ENCODE assay signal across 8 cellular contexts in the genomic region with DNA sequence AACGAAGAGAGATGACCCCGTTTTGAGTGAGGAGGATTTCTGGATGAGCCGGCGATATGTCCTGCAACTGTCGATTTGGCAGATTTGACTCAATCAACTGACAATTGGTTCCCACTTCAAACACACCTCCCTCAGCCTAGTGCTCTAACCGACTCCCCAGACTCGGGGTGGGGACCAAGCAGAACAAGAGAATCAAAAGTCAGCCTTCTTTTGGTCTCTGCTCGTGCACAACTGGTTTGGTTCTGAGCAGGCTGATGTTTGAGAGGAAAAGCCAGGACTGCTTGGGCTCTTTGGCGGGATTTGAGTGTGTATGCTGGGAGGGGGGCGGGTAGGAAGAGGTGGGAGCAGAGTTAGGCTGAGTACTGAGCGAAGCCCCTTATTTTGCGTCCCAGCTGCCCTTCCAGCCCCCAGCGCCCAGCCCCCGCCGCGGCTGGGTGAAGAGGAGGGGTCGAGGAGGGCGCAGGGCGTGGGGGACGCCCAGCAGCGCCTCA.
DNase-seq lines count a peak whose midpoint lies in the region; ATAC-seq and TF ChIP-seq lines count a peak whose summit lies in the region.

No MANE protein-coding gene starts in this region.

- peak overlapping the region; percentile 79 for H3K4me3 Mint-ChIP-seq in activated CD4-positive, alpha-beta T cell treated with anti-CD3 and anti-CD28 coated beads, Interleukin-2, amount 10 ng/mL, durations not matched to agents 24 days and 14 days
- H3K4me3 Mint-ChIP-seq in glutamatergic neuron (ENCODE audit: unreplicated experiment), result peak overlapping the region; percentile 94

- no peak for TF ChIP-seq CTCF in glutamatergic neuron (IDR thresholded peaks at IDR 0.05; ENCODE audit: partially characterized antibody, unreplicated experiment)
- TF ChIP-seq CTCF in psoas muscle (IDR thresholded peaks at IDR 0.05), result no peak

- H3K27me3 ChIP-seq in psoas muscle (ENCODE audit: insufficient read depth in 3 of 3, low read length in 2 of 3), result peaks cover 0 to 26% (median 3%) of the 10 kb centered on the region in 3 donors

- 0 to 2% (median 1%) methylated on average over 19 to 21 of the region's 21 CpGs for WGBS in psoas muscle, 3 donors

- ATAC-seq in HG02938 (IDR thresholded peaks at IDR 0.05; ENCODE audit: unreplicated experiment) (peak; percentile 6), psoas muscle (peak in 2 of 4 donors; percentile 25 to 30), HG03571 (IDR thresholded peaks at IDR 0.05; ENCODE audit: unreplicated experiment) (no peak)

- peaks cover 10% of the 10 kb centered on the region for H3K4me1 Mint-ChIP-seq in activated CD4-positive, alpha-beta T cell treated with anti-CD3 and anti-CD28 coated beads, Interleukin-2, amount 10 ng/mL, durations not matched to agents 24 days and 14 days
- H3K4me1 Mint-ChIP-seq in glutamatergic neuron (ENCODE audit: low read depth, unreplicated experiment), result peaks cover 32% of the 10 kb centered on the region

- no peak for DNase-seq in activated CD4-positive, alpha-beta T cell treated with anti-CD3 and anti-CD28 coated beads, Interleukin-2, amount 10 ng/mL, durations not matched to agents 24 days and 14 days
- DNase-seq in activated CD4-positive, alpha-beta T cell treated with anti-CD3 and anti-CD28 coated beads, Interleukin-2, amount 50 U/mL, for 4 hours, result no peak
- DNase-seq in SW 1271 (lab: John Stamatoyannopoulos, UW) (peak; percentile 43 to 65), glutamatergic neuron (no peak), psoas muscle (no peak), dedifferentiated amniotic fluid mesenchymal stem cell (ENCODE audit: extremely low spot score) (no peak)

- H3K4me1 ChIP-seq in psoas muscle, result no peaks in the 10 kb centered on the region

- peaks cover 50% of the 10 kb centered on the region for H3K27me3 Mint-ChIP-seq in activated CD4-positive, alpha-beta T cell treated with anti-CD3 and anti-CD28 coated beads, Interleukin-2, amount 10 ng/mL, durations not matched to agents 24 days and 14 days
- H3K27me3 Mint-ChIP-seq in glutamatergic neuron (ENCODE audit: unreplicated experiment), result peaks cover 14% of the 10 kb centered on the region

- no peaks in the 10 kb centered on the region for H3K36me3 ChIP-seq in psoas muscle (ENCODE audit: insufficient read depth in 1 of 2, low read depth in 1 of 2)

- H3K27ac Mint-ChIP-seq in activated CD4-positive, alpha-beta T cell treated with anti-CD3 and anti-CD28 coated beads, Interleukin-2, amount 10 ng/mL, durations not matched to agents 24 days and 14 days, result no peak overlapping the region
- H3K27ac Mint-ChIP-seq in glutamatergic neuron (ENCODE audit: unreplicated experiment), result peak overlapping the region; percentile 96

- H3K27ac ChIP-seq in psoas muscle, result no peak overlapping the region

- intact Hi-C loops in activated CD4-positive, alpha-beta T cell treated with anti-CD3 and anti-CD28 coated beads, Interleukin-2, amount 10 ng/mL, durations not matched to agents 24 days and 14 days (cut with micrococcal nuclease), result no loop called here
- intact Hi-C loops in psoas muscle (cut with DNase I), result no loop called here

- no peaks in the 10 kb centered on the region for H3K9me3 Mint-ChIP-seq in activated CD4-positive, alpha-beta T cell treated with anti-CD3 and anti-CD28 coated beads, Interleukin-2, amount 10 ng/mL, durations not matched to agents 24 days and 14 days
- H3K9me3 Mint-ChIP-seq in glutamatergic neuron (ENCODE audit: unreplicated experiment), result peaks cover 8% of the 10 kb centered on the region

- no peaks in the 10 kb centered on the region for H3K9me3 ChIP-seq in psoas muscle

- no peaks in the 10 kb centered on the region for H3K36me3 Mint-ChIP-seq in activated CD4-positive, alpha-beta T cell treated with anti-CD3 and anti-CD28 coated beads, Interleukin-2, amount 10 ng/mL, durations not matched to agents 24 days and 14 days (ENCODE audit: low read depth)
- no peaks in the 10 kb centered on the region for H3K36me3 Mint-ChIP-seq in glutamatergic neuron (ENCODE audit: unreplicated experiment)

- peak overlapping the region; percentile 71 for H3K4me3 ChIP-seq in psoas muscle

Comparison
In these comparisons a context has a peak if more than half of its experiments do, and no peak if none do; other contexts are left out.
1. DNase-seq: peak in SW 1271 (2 of 2); none in activated CD4-positive, alpha-beta T cell treated with anti-CD3 and anti-CD28 coated beads, Interleukin-2, amount 10 ng/mL, durations not matched to agents 24 days and 14 days (single experiment), activated CD4-positive, alpha-beta T cell treated with anti-CD3 and anti-CD28 coated beads, Interleukin-2, amount 50 U/mL, for 4 hours (0 of 2), glutamatergic neuron (single experiment), psoas muscle (0 of 2) and dedifferentiated amniotic fluid mesenchymal stem cell (single experiment).